Comparison of ENCODE assay signal across 8 cellular contexts in the genomic region with DNA sequence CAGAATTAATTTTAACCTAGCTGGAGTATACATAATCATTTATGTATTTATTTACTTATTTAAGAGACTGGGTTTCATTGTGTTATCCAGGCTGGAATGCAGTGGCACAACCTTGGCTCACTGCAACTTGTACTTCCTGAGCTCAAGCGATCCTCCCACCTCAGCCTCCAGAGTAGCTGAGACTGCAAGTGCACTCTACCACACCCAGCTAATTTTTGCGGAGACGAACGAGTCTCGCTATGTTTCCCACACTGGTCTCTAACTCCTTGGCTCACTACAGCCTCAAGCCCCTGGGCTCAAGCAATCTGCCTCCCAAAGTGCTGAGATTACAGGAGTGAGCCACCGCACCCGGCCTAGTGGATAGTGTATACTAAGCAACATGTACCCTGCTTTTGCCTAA. TPM values are rescaled to one million over a fixed set of nuclear protein-coding genes. Genes with fewer than 3 reads are reported as not detected.
DNase-seq lines count a peak whose midpoint lies in the region; ATAC-seq and TF ChIP-seq lines count a peak whose summit lies in the region.
"Not testable (repeated sequence)": the region's sequence is repeated elsewhere in the genome, so short reads cannot be mapped to it uniquely, and the experiment has no call there.
"Had no signal": no experiment of that assay in that cellular context is flagged by ENCODE, and none has a peak within 500 bp of the region (broad histone marks: within the 10 kb centered on the region; RNA-seq: fewer than 3 reads in every experiment).

No MANE protein-coding gene starts in this region.

- H3T11ph ChIP-seq in H9 (ENCODE audit: low read length): not testable (repeated sequence)

- H3K56ac ChIP-seq in H9 (ENCODE audit: insufficient read length, low read depth, low read length): not testable (repeated sequence)

- H2BK15ac ChIP-seq in H9 (ENCODE audit: low read depth, low read length): not testable (repeated sequence)

- not testable (repeated sequence) for H2AK5ac ChIP-seq in H9 (ENCODE audit: insufficient read length, low read length)

- TF ChIP-seq CTCF in H9 (conservative IDR thresholded peaks at IDR 0.05); NB4 (IDR thresholded peaks at IDR 0.05; ENCODE audit: low read depth, low read length); breast epithelium (IDR thresholded peaks at IDR 0.05); left ventricle myocardium inferior (IDR thresholded peaks at IDR 0.05; ENCODE audit: borderline replicate concordance); osteocyte (IDR thresholded peaks at IDR 0.05): not testable (repeated sequence)

- H2BK120ac ChIP-seq in H9 (ENCODE audit: low read depth, low read length, poor library complexity, severe bottlenecking): not testable (repeated sequence)

- H4K8ac ChIP-seq in H9 (replicated peaks; ENCODE audit: insufficient read length, low read depth, low read length): not testable (repeated sequence)

- H2BK20ac ChIP-seq in H9 (ENCODE audit: low read depth, low read length, poor library complexity, severe bottlenecking): not testable (repeated sequence)

- not testable (repeated sequence) for H4K5ac ChIP-seq in H9 (ENCODE audit: insufficient read length, low read depth, low read length)

- H3K4me1 ChIP-seq in H9 (ENCODE audit: insufficient read depth, low read length); breast epithelium: not testable (repeated sequence)
- peaks cover 21% of the 10 kb centered on the region for H3K4me1 ChIP-seq in left ventricle myocardium inferior

- not testable (repeated sequence) for H3K4me1 Mint-ChIP-seq in H9
- peaks cover 25% of the 10 kb centered on the region for H3K4me1 Mint-ChIP-seq in activated T-cell treated with anti-CD3 and anti-CD28 coated beads, Interleukin-2, amount 50 U/mL, for 4 hours (ENCODE audit: low read depth)
- H3K4me1 Mint-ChIP-seq in naive B cell (peaks cover 25 to 38% (median 32%) of the 10 kb centered on the region in 3 donors), osteocyte (ENCODE audit: unreplicated experiment) (peaks cover 24% of the 10 kb centered on the region)

- TF ChIP-seq POLR2A in NB4 (IDR thresholded peaks at IDR 0.05; ENCODE audit: extremely low read depth, insufficient read length); breast epithelium (IDR thresholded peaks at IDR 0.05): not testable (repeated sequence)

- H3K9ac ChIP-seq in H9 (ENCODE audit: extremely low read depth, insufficient read length, low read length): not testable (repeated sequence)

- intact Hi-C loops in breast epithelium (cut with DNase I; ENCODE audit: low total_unique reads); left ventricle myocardium inferior (cut with micrococcal nuclease): not testable (repeated sequence)

- not testable (repeated sequence) for DNase-seq in H9; activated T-cell treated with anti-CD3 and anti-CD28 coated beads, Interleukin-2, amount 50 U/mL, for 4 hours; breast epithelium (ENCODE audit: low spot score in 2 of 2); left ventricle myocardium inferior; naive B cell; osteocyte (ENCODE audit: extremely low spot score, unreplicated experiment)
- DNase-seq in NB4 (ENCODE audit: low read depth): peak; percentile 8

- H4K91ac ChIP-seq in H9 (ENCODE audit: insufficient read length, low read depth, low read length): not testable (repeated sequence)

- H3K23ac ChIP-seq in H9 (ENCODE audit: insufficient read length, low read depth, low read length): not testable (repeated sequence)

- H2BK12ac ChIP-seq in H9 (ENCODE audit: insufficient read length, low read depth, low read length): not testable (repeated sequence)

- peaks cover 26% of the 10 kb centered on the region for H3K27me3 Mint-ChIP-seq in H9 (ENCODE audit: low read depth)
- H3K27me3 Mint-ChIP-seq in activated T-cell treated with anti-CD3 and anti-CD28 coated beads, Interleukin-2, amount 50 U/mL, for 4 hours (ENCODE audit: low read depth): peaks cover 78% of the 10 kb centered on the region
- peaks cover 15 to 39% (median 19%) of the 10 kb centered on the region in 3 donors for H3K27me3 Mint-ChIP-seq in naive B cell
- H3K27me3 Mint-ChIP-seq in osteocyte (ENCODE audit: unreplicated experiment): not testable (repeated sequence)

- H3K4me2 ChIP-seq in H9 (ENCODE audit: insufficient read depth, insufficient read length, low read length): not testable (repeated sequence)

- H3K4me3 Mint-ChIP-seq in H9 (peak overlapping the region; percentile 35 to 88; a peak in 4 of 5 replicates), naive B cell (peak overlapping the region in 7 of 8 donors; percentile 21 to 91 (median 85)), osteocyte (ENCODE audit: unreplicated experiment) (peak overlapping the region; percentile 89)
- H3K4me3 Mint-ChIP-seq in activated T-cell treated with anti-CD3 and anti-CD28 coated beads, Interleukin-2, amount 50 U/mL, for 4 hours: peak overlapping the region; percentile 26

- H3K79me2 ChIP-seq in H9 (ENCODE audit: insufficient read depth, low read length): not testable (repeated sequence)

- H3K9me3 ChIP-seq in H9 (ENCODE audit: control insufficient read depth, low read depth, low read length); breast epithelium; left ventricle myocardium inferior (replicated peaks): not testable (repeated sequence)

- not testable (repeated sequence) for H3K79me1 ChIP-seq in H9 (ENCODE audit: insufficient read depth, low read depth, low read length, poor library complexity, severe bottlenecking)

- ATAC-seq in activated T-cell treated with anti-CD3 and anti-CD28 coated beads, Interleukin-2, amount 50 U/mL, for 4 hours; naive B cell (ENCODE audit: low read depth in 2 of 2): not testable (repeated sequence)

- not testable (repeated sequence) for H3K9me3 Mint-ChIP-seq in H9; activated T-cell treated with anti-CD3 and anti-CD28 coated beads, Interleukin-2, amount 50 U/mL, for 4 hours; naive B cell; osteocyte (ENCODE audit: unreplicated experiment)

- H3K18ac ChIP-seq in H9 (ENCODE audit: insufficient read length, low read depth, low read length): not testable (repeated sequence)

- not testable (repeated sequence) for H3K14ac ChIP-seq in H9 (ENCODE audit: insufficient read depth, low read length)

- H3K36me3 ChIP-seq in breast epithelium, left ventricle myocardium inferior: not testable (repeated sequence)

- H3K27ac Mint-ChIP-seq in H9; naive B cell; osteocyte (ENCODE audit: unreplicated experiment): not testable (repeated sequence)

- not testable (repeated sequence) for H2AFZ ChIP-seq in H9 (ENCODE audit: low read length)

- no CpG with 5 or more reads among the region's 7 CpGs for WGBS in H9 (ENCODE audit: extremely low coverage, insufficient read length, low lambda C conversion rate)

- H3K4ac ChIP-seq in H9 (ENCODE audit: low read depth, low read length): not testable (repeated sequence)

- H4K20me1 ChIP-seq in H9 (ENCODE audit: control insufficient read depth, insufficient read depth, insufficient read length): not testable (repeated sequence)

- H3K36me3 Mint-ChIP-seq in H9 (ENCODE audit: insufficient read depth in 1 of 3, low read depth in 3 of 3); activated T-cell treated with anti-CD3 and anti-CD28 coated beads, Interleukin-2, amount 50 U/mL, for 4 hours (ENCODE audit: insufficient read depth); naive B cell; osteocyte (ENCODE audit: unreplicated experiment): not testable (repeated sequence)

- not testable (repeated sequence) for H3K23me2 ChIP-seq in H9 (ENCODE audit: insufficient read length, low read depth, low read length, poor library complexity, severe bottlenecking)

- H3K27me3 ChIP-seq in H9 (ENCODE audit: insufficient read depth, low read length); breast epithelium; left ventricle myocardium inferior (ENCODE audit: low read depth): not testable (repeated sequence)

- H3K4me3 ChIP-seq in NB4 (ENCODE audit: low read depth, low read length): not testable (repeated sequence)
- H3K4me3 ChIP-seq in breast epithelium (peak overlapping the region in 2 of 3 donors; percentile 81 to 82), left ventricle myocardium inferior (peak overlapping the region; percentile 93)

- H2BK5ac ChIP-seq in H9 (ENCODE audit: insufficient read length, low read length): not testable (repeated sequence)

- not testable (repeated sequence) for H3K27ac ChIP-seq in H9 (ENCODE audit: insufficient read length, low read depth, low read length); breast epithelium; left ventricle myocardium inferior (replicated peaks)

RNA-seq across cellular contexts. Expression of a gene that starts 1.5 kb away (rescaled TPM):
- total RNA-seq in H9 (2021) (12.6 and 13.6 TPM in 2 replicates), breast epithelium (10 to 100 TPM; 33.5 to 43.3 (median 40.2) TPM), left ventricle myocardium inferior (16.4 TPM), osteocyte (68.7 and 70.3 TPM in 2 replicates)
- under 1 TPM; 0.66 to 0.90 (median 0.71) TPM for total RNA-seq in activated T-cell treated with anti-CD3 and anti-CD28 coated beads, Interleukin-2, amount 50 U/mL, for 4 hours
- 1 to 10 TPM; 2.2 to 5.0 (median 2.9) TPM for polyA plus RNA-seq in naive B cell (ENCODE audit: low read depth in 6 of 6)
- total RNA-seq: HT-29 had no signal

Comparison
In these comparisons a context has a peak if more than half of its experiments do, and no peak if none do; other contexts are left out.
1. H3K4me3 Mint-ChIP-seq: peak in every context shown above with its lines; median percentile 89 in osteocyte; 85 in naive B cell; 62 in H9; 26 in activated T-cell treated with anti-CD3 and anti-CD28 coated beads, Interleukin-2, amount 50 U/mL, for 4 hours.